ENCODE assay signal across 11 cellular contexts in the genomic region with DNA sequence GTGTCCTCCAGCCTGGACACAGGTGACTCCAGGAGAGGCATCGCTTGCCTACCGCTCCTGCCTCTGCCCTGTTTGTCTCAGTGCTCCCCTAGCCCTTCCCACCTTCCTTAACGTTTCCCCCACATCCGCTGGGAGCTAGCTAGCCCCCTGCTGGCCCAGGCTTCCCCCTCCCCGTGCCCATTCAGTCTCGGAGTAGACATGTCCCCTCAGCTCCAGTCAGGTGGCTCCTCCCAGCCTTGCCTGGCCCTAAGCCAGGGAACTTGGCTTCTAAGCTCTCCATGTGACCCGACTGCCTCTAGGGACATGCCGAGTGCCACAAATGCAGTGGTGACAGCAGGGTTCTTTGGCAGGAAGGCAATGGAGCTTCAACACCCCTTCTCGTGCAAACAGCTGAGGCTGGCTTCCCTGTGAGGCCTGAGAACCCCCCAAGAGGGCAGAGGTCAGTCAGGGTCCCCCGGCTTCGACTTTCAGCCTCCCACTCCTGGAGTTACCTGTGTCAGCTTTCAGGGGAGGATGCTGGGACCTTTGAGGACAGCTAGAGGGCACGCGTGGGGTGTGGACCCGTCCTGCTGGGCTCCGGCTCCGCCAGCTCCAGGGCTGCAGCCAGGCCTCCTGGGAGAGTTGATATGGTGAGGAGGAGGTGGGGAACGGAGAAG. TPM values are rescaled to one million over a fixed set of nuclear protein-coding genes. Genes with fewer than 3 reads are reported as not detected.
A peak's percentile ranks its signal among the peaks of the same experiment; 100 is the strongest.
DNase-seq lines count a peak whose midpoint lies in the region; ATAC-seq, FAIRE-seq and TF ChIP-seq lines count a peak whose summit lies in the region.
"Had no signal": no experiment of that assay in that cellular context is flagged by ENCODE, and none has a peak within 500 bp of the region (broad histone marks: within the 10 kb centered on the region; RNA-seq: fewer than 3 reads in every experiment).

No MANE protein-coding gene starts in this region.

- H3K79me2 ChIP-seq in HepG2 (ENCODE audit: insufficient read depth, low read length): no peaks in the 10 kb centered on the region

- DNase-seq in COLO668 (lab: John Stamatoyannopoulos, UW; ENCODE audit: unreplicated experiment) (peak; percentile 39), NAMALWA (ENCODE audit: low spot score) (peak; percentile 58), SHP77 (lab: John Stamatoyannopoulos, UW) (peak; percentile 29 to 49), HepG2 (ENCODE audit: low spot score) (peak; percentile 69), middle frontal gyrus (ENCODE audit: extremely low spot score, low spot score) (no peak), inferior parietal cortex (ENCODE audit: extremely low spot score) (no peak)
- DNase-seq: CD4-positive, CD25-positive, alpha-beta regulatory T cell had no signal

- in situ Hi-C loops in HepG2 (cut with HindIII; ENCODE audit: extremely low pct_ligation_motif_present, low pct_unique_long_range_greater_than_20kb): no loop called here

- TF ChIP-seq POLR2A in HepG2 (IDR thresholded peaks at IDR 0.05; ENCODE audit: insufficient read depth in 1 of 2, low read depth in 2 of 2, low read length in 2 of 2): no peak
- TF ChIP-seq POLR2A in gastroesophageal sphincter (IDR thresholded peaks at IDR 0.05): no peak

- TF ChIP-seq EP300 in HepG2 (IDR thresholded peaks at IDR 0.05; ENCODE audit: low read depth in 2 of 2, low read length in 2 of 2) (no peak), HepG2 (CRISPR knock-in tag; IDR thresholded peaks at IDR 0.05; ENCODE audit: borderline replicate concordance) (no peak), gastroesophageal sphincter (IDR thresholded peaks at IDR 0.05) (no peak)

- H3K9me3 ChIP-seq in HepG2 (ENCODE audit: low read length) (no peaks in the 10 kb centered on the region), gastroesophageal sphincter (no peaks in the 10 kb centered on the region)
- H3K9me3 ChIP-seq: neutrophil had no signal

- H3K4me3 ChIP-seq in HepG2 (replicated peaks in 1 of 3; ENCODE audit: insufficient read depth in 1 of 3, low read depth in 2 of 3, low read length in 3 of 3) (peak overlapping the region in 1 of 3 experiments; percentile 39; a peak in 1 of 6 replicates), gastroesophageal sphincter (no peak overlapping the region)

- peak; percentile 81 for ATAC-seq in HepG2
- ATAC-seq in HG02798 (IDR thresholded peaks at IDR 0.05; ENCODE audit: poor library complexity, unreplicated experiment): no peak
- ATAC-seq in gastroesophageal sphincter: no peak

- WGBS in HepG2 (ENCODE audit: low lambda C conversion rate): 4% methylated on average over 8 of the region's 17 CpGs
- 53 to 65% methylated on average over 2 to 5 of the region's 17 CpGs for WGBS in gastroesophageal sphincter (ENCODE audit: low coverage in 1 of 2), 2 donors

- FAIRE-seq in HepG2 (lab: Jason Lieb, UNC): no peak
- FAIRE-seq: astrocyte had no signal

- POLR2A ChIA-PET in HepG2 (lab: Yijun Ruan, JAX): interaction anchor here (1.1 to 1.2 kb wide), 2 partner anchors 12 to 26 kb away, joined by 3 to 5 read pairs; no protein-coding TSS in a partner anchor

- BruUV-seq in HepG2 (replicated peaks; lab: Mats Ljungman, UMichigan): no TSS peak

- intact Hi-C loops in HepG2 (cut with micrococcal nuclease; ENCODE audit: unreplicated experiment): no loop called here

- H3K27ac ChIP-seq in HepG2 (ENCODE audit: extremely low read length, insufficient read depth, low read length) (no peak overlapping the region), gastroesophageal sphincter (no peak overlapping the region)
- H3K27ac ChIP-seq: neutrophil had no signal

- H3K9ac ChIP-seq in HepG2 (ENCODE audit: insufficient read depth, low read depth, low read length): no peak overlapping the region

- CTCF ChIA-PET in HepG2 (lab: Yijun Ruan, JAX; ENCODE audit: low intra/inter-chr PET ratio, low total read pairs): no interaction called here

- TF ChIP-seq CTCF in HepG2 (CRISPR knock-in tag; IDR thresholded peaks at IDR 0.05): peak; percentile 36; the same call in 1 of the 2 replicates
- no peak for TF ChIP-seq CTCF in gastroesophageal sphincter (IDR thresholded peaks at IDR 0.05)

- no peak overlapping the region for H2AFZ ChIP-seq in HepG2 (ENCODE audit: low read length)

- no peaks in the 10 kb centered on the region for H4K20me1 ChIP-seq in HepG2 (ENCODE audit: insufficient read depth, low read length)

- H3K4me1 ChIP-seq in HepG2 (ENCODE audit: insufficient read depth, low read length) (peaks cover 13% of the 10 kb centered on the region), gastroesophageal sphincter (no peaks in the 10 kb centered on the region)

- H3K27me3 ChIP-seq in HepG2 (ENCODE audit: control insufficient read depth in 1 of 2, insufficient read depth in 2 of 2, low read length in 2 of 2): peaks cover 17 to 57% of the 10 kb centered on the region in 2 experiments
- H3K27me3 ChIP-seq in gastroesophageal sphincter: peaks cover 69% of the 10 kb centered on the region

- H3K4me2 ChIP-seq in HepG2 (ENCODE audit: low read depth, low read length): peak overlapping the region; percentile 54

- no peak for TF ChIP-seq RAD21 in HepG2 (CRISPR knock-in tag; IDR thresholded peaks at IDR 0.05)

- H3K36me3 ChIP-seq in HepG2 (replicated peaks in 1 of 2; ENCODE audit: control insufficient read depth in 1 of 2, insufficient read depth in 2 of 2, low read length in 2 of 2) (no peaks in the 10 kb centered on the region), gastroesophageal sphincter (no peaks in the 10 kb centered on the region)
- H3K36me3 ChIP-seq: neutrophil had no signal

RNA-seq across cellular contexts. Expression of a gene that starts 16.2 kb away (rescaled TPM):
- 0.02 TPM in 1 of 2 replicates, not detected in the other for total RNA-seq in HepG2 (2016; rRNA removed; fragmentation: Illumina TruSeq; extraction: Trizol)
- not detected in 2 replicates for total RNA-seq in HepG2 (2016; cell fraction: cytosol; rRNA removed; fragmentation: Illumina TruSeq; extraction: Trizol; ENCODE audit: low read depth)
- 0.02 TPM in 1 of 2 replicates, not detected in the other for total RNA-seq in HepG2 (2016; cell fraction: insoluble cytoplasmic fraction; rRNA removed; fragmentation: Illumina TruSeq; extraction: Trizol)
- not detected in 2 replicates for total RNA-seq in HepG2 (2016; cell fraction: membrane; rRNA removed; fragmentation: Illumina TruSeq; extraction: Trizol)
- not detected in 2 replicates for total RNA-seq in HepG2 (2016; cell fraction: nucleus; rRNA removed; fragmentation: Illumina TruSeq; extraction: Trizol)
- polyA plus RNA-seq in HepG2 (2011; rRNA removed): not detected in 2 replicates
- polyA plus RNA-seq in HepG2 (2011; cell fraction: cytosol; rRNA removed): under 0.01 TPM in 1 of 2 replicates, not detected in the other
- not detected in 2 replicates for polyA plus RNA-seq in HepG2 (2011; cell fraction: nucleus; rRNA removed)
- not detected in 2 replicates for polyA plus RNA-seq in HepG2 (2012)
- not detected in 2 replicates for polyA plus RNA-seq in HepG2 (2016; cell fraction: cytosol; fragmentation: Illumina TruSeq; extraction: Trizol; ENCODE audit: low read depth)
- not detected in 2 replicates for polyA plus RNA-seq in HepG2 (2016; cell fraction: insoluble cytoplasmic fraction; fragmentation: Illumina TruSeq; extraction: Trizol; ENCODE audit: low read depth)
- not detected in 2 replicates for polyA plus RNA-seq in HepG2 (2016; cell fraction: membrane; fragmentation: Illumina TruSeq; extraction: Trizol; ENCODE audit: low read depth)
- polyA plus RNA-seq in HepG2 (2016; cell fraction: nucleus; fragmentation: Illumina TruSeq; extraction: Trizol; ENCODE audit: insufficient read depth, low read depth): 0.05 TPM in 1 of 2 replicates, not detected in the other
- 0.09 and 0.10 TPM in 2 replicates for polyA minus RNA-seq in HepG2 (2011; rRNA and poly(A)+ RNA removed; ENCODE audit: low replicate concordance)
- not detected in 2 replicates for polyA minus RNA-seq in HepG2 (2011; cell fraction: cytosol; rRNA and poly(A)+ RNA removed)
- not detected in 2 replicates for polyA minus RNA-seq in HepG2 (2011; cell fraction: nucleus; rRNA and poly(A)+ RNA removed)
- under 1 TPM in 3 of 4 donors, not detected in 1; 0.08 to 0.16 (median 0.12) TPM for total RNA-seq in gastroesophageal sphincter
- total RNA-seq: CD4-positive, CD25-positive, alpha-beta regulatory T cell had no signal

RNA-seq across cellular contexts. Expression of a gene that starts 26.8 kb away (rescaled TPM):
- total RNA-seq in HepG2 (2016; rRNA removed; fragmentation: Illumina TruSeq; extraction: Trizol) (37.6 and 53.8 TPM in 2 replicates), gastroesophageal sphincter (10 to 100 TPM; 19.4 to 43.7 (median 24.3) TPM)
- 164 and 195 TPM in 2 replicates for total RNA-seq in HepG2 (2016; cell fraction: cytosol; rRNA removed; fragmentation: Illumina TruSeq; extraction: Trizol; ENCODE audit: low read depth)
- 34.8 and 55.0 TPM in 2 replicates for total RNA-seq in HepG2 (2016; cell fraction: insoluble cytoplasmic fraction; rRNA removed; fragmentation: Illumina TruSeq; extraction: Trizol)
- total RNA-seq in HepG2 (2016; cell fraction: membrane; rRNA removed; fragmentation: Illumina TruSeq; extraction: Trizol): 127 and 152 TPM in 2 replicates
- total RNA-seq in HepG2 (2016; cell fraction: nucleus; rRNA removed; fragmentation: Illumina TruSeq; extraction: Trizol): 28.6 and 32.6 TPM in 2 replicates
- 51.8 and 53.0 TPM in 2 replicates for polyA plus RNA-seq in HepG2 (2011; rRNA removed)
- polyA plus RNA-seq in HepG2 (2011; cell fraction: cytosol; rRNA removed): 56.2 and 86.8 TPM in 2 replicates
- 69.0 and 73.0 TPM in 2 replicates for polyA plus RNA-seq in HepG2 (2011; cell fraction: nucleus; rRNA removed)
- polyA plus RNA-seq in HepG2 (2012): 33.6 and 38.0 TPM in 2 replicates
- 231 and 260 TPM in 2 replicates for polyA plus RNA-seq in HepG2 (2016; cell fraction: cytosol; fragmentation: Illumina TruSeq; extraction: Trizol; ENCODE audit: low read depth)
- 43.5 and 51.8 TPM in 2 replicates for polyA plus RNA-seq in HepG2 (2016; cell fraction: insoluble cytoplasmic fraction; fragmentation: Illumina TruSeq; extraction: Trizol; ENCODE audit: low read depth)
- 147 and 163 TPM in 2 replicates for polyA plus RNA-seq in HepG2 (2016; cell fraction: membrane; fragmentation: Illumina TruSeq; extraction: Trizol; ENCODE audit: low read depth)
- polyA plus RNA-seq in HepG2 (2016; cell fraction: nucleus; fragmentation: Illumina TruSeq; extraction: Trizol; ENCODE audit: insufficient read depth, low read depth): 60.5 and 63.4 TPM in 2 replicates
- polyA minus RNA-seq in HepG2 (2011; rRNA and poly(A)+ RNA removed; ENCODE audit: low replicate concordance): 65.7 and 126 TPM in 2 replicates
- polyA minus RNA-seq in HepG2 (2011; cell fraction: cytosol; rRNA and poly(A)+ RNA removed): 20.8 and 24.6 TPM in 2 replicates
- polyA minus RNA-seq in HepG2 (2011; cell fraction: nucleus; rRNA and poly(A)+ RNA removed): 15.5 and 18.3 TPM in 2 replicates

RNA-seq across cellular contexts. Expression of a gene that starts 28.2 kb away (rescaled TPM):
- 15.7 and 32.0 TPM in 2 replicates for total RNA-seq in HepG2 (2016; rRNA removed; fragmentation: Illumina TruSeq; extraction: Trizol)
- total RNA-seq in HepG2 (2016; cell fraction: cytosol; rRNA removed; fragmentation: Illumina TruSeq; extraction: Trizol; ENCODE audit: low read depth): 18.6 and 25.8 TPM in 2 replicates
- 15.6 and 33.2 TPM in 2 replicates for total RNA-seq in HepG2 (2016; cell fraction: insoluble cytoplasmic fraction; rRNA removed; fragmentation: Illumina TruSeq; extraction: Trizol)
- 23.1 and 27.7 TPM in 2 replicates for total RNA-seq in HepG2 (2016; cell fraction: membrane; rRNA removed; fragmentation: Illumina TruSeq; extraction: Trizol)
- 23.8 and 30.7 TPM in 2 replicates for total RNA-seq in HepG2 (2016; cell fraction: nucleus; rRNA removed; fragmentation: Illumina TruSeq; extraction: Trizol)
- polyA plus RNA-seq in HepG2 (2011; rRNA removed): 28.3 and 35.4 TPM in 2 replicates
- polyA plus RNA-seq in HepG2 (2011; cell fraction: cytosol; rRNA removed): 29.2 and 46.7 TPM in 2 replicates
- polyA plus RNA-seq in HepG2 (2011; cell fraction: nucleus; rRNA removed): 39.3 TPM in 2 replicates
- 22.4 and 25.3 TPM in 2 replicates for polyA plus RNA-seq in HepG2 (2012)
- polyA plus RNA-seq in HepG2 (2016; cell fraction: cytosol; fragmentation: Illumina TruSeq; extraction: Trizol; ENCODE audit: low read depth): 25.0 and 27.3 TPM in 2 replicates
- 15.8 and 17.2 TPM in 2 replicates for polyA plus RNA-seq in HepG2 (2016; cell fraction: insoluble cytoplasmic fraction; fragmentation: Illumina TruSeq; extraction: Trizol; ENCODE audit: low read depth)
- polyA plus RNA-seq in HepG2 (2016; cell fraction: membrane; fragmentation: Illumina TruSeq; extraction: Trizol; ENCODE audit: low read depth): 26.4 and 29.2 TPM in 2 replicates
- 49.1 and 50.0 TPM in 2 replicates for polyA plus RNA-seq in HepG2 (2016; cell fraction: nucleus; fragmentation: Illumina TruSeq; extraction: Trizol; ENCODE audit: insufficient read depth, low read depth)
- polyA minus RNA-seq in HepG2 (2011; rRNA and poly(A)+ RNA removed; ENCODE audit: low replicate concordance): 34.5 and 53.9 TPM in 2 replicates
- 15.4 and 16.0 TPM in 2 replicates for polyA minus RNA-seq in HepG2 (2011; cell fraction: cytosol; rRNA and poly(A)+ RNA removed)
- 8.0 and 8.6 TPM in 2 replicates for polyA minus RNA-seq in HepG2 (2011; cell fraction: nucleus; rRNA and poly(A)+ RNA removed)
- total RNA-seq in gastroesophageal sphincter: 10 to 100 TPM; 32.2 to 56.4 (median 40.5) TPM

RNA-seq across cellular contexts. Expression of a gene that starts 43.7 kb away (rescaled TPM):
- total RNA-seq in HepG2 (2016; rRNA removed; fragmentation: Illumina TruSeq; extraction: Trizol): 10.0 and 10.7 TPM in 2 replicates
- 21.0 and 25.0 TPM in 2 replicates for total RNA-seq in HepG2 (2016; cell fraction: cytosol; rRNA removed; fragmentation: Illumina TruSeq; extraction: Trizol; ENCODE audit: low read depth)
- 8.7 and 9.5 TPM in 2 replicates for total RNA-seq in HepG2 (2016; cell fraction: insoluble cytoplasmic fraction; rRNA removed; fragmentation: Illumina TruSeq; extraction: Trizol)
- 20.2 and 24.8 TPM in 2 replicates for total RNA-seq in HepG2 (2016; cell fraction: membrane; rRNA removed; fragmentation: Illumina TruSeq; extraction: Trizol)
- total RNA-seq in HepG2 (2016; cell fraction: nucleus; rRNA removed; fragmentation: Illumina TruSeq; extraction: Trizol): 4.0 and 5.2 TPM in 2 replicates
- polyA plus RNA-seq in HepG2 (2011; rRNA removed): 8.0 and 8.1 TPM in 2 replicates
- polyA plus RNA-seq in HepG2 (2011; cell fraction: cytosol; rRNA removed): 7.1 and 10.5 TPM in 2 replicates
- 3.5 and 4.5 TPM in 2 replicates for polyA plus RNA-seq in HepG2 (2011; cell fraction: nucleus; rRNA removed)
- 2.1 and 2.9 TPM in 2 replicates for polyA plus RNA-seq in HepG2 (2012)
- polyA plus RNA-seq in HepG2 (2016; cell fraction: cytosol; fragmentation: Illumina TruSeq; extraction: Trizol; ENCODE audit: low read depth): 34.0 and 38.4 TPM in 2 replicates
- polyA plus RNA-seq in HepG2 (2016; cell fraction: insoluble cytoplasmic fraction; fragmentation: Illumina TruSeq; extraction: Trizol; ENCODE audit: low read depth): 11.8 and 12.6 TPM in 2 replicates
- 23.7 and 27.8 TPM in 2 replicates for polyA plus RNA-seq in HepG2 (2016; cell fraction: membrane; fragmentation: Illumina TruSeq; extraction: Trizol; ENCODE audit: low read depth)
- polyA plus RNA-seq in HepG2 (2016; cell fraction: nucleus; fragmentation: Illumina TruSeq; extraction: Trizol; ENCODE audit: insufficient read depth, low read depth): 9.0 and 9.5 TPM in 2 replicates
- polyA minus RNA-seq in HepG2 (2011; rRNA and poly(A)+ RNA removed; ENCODE audit: low replicate concordance): 3.3 and 10.2 TPM in 2 replicates
- 2.5 and 3.6 TPM in 2 replicates for polyA minus RNA-seq in HepG2 (2011; cell fraction: cytosol; rRNA and poly(A)+ RNA removed)
- polyA minus RNA-seq in HepG2 (2011; cell fraction: nucleus; rRNA and poly(A)+ RNA removed): 0.64 and 1.1 TPM in 2 replicates
- total RNA-seq in gastroesophageal sphincter: 10 to 100 TPM; 17.0 to 20.7 (median 18.8) TPM

RNA-seq across cellular contexts. Expression of a gene that starts 53.1 kb away (rescaled TPM):
- total RNA-seq in HepG2 (2016; rRNA removed; fragmentation: Illumina TruSeq; extraction: Trizol) (13.4 and 22.4 TPM in 2 replicates), gastroesophageal sphincter (10 to 100 TPM; 10.5 to 22.9 (median 17.2) TPM)
- 8.3 and 9.2 TPM in 2 replicates for total RNA-seq in HepG2 (2016; cell fraction: cytosol; rRNA removed; fragmentation: Illumina TruSeq; extraction: Trizol; ENCODE audit: low read depth)
- 13.9 and 21.3 TPM in 2 replicates for total RNA-seq in HepG2 (2016; cell fraction: insoluble cytoplasmic fraction; rRNA removed; fragmentation: Illumina TruSeq; extraction: Trizol)
- 11.8 and 12.2 TPM in 2 replicates for total RNA-seq in HepG2 (2016; cell fraction: membrane; rRNA removed; fragmentation: Illumina TruSeq; extraction: Trizol)
- 27.2 and 30.0 TPM in 2 replicates for total RNA-seq in HepG2 (2016; cell fraction: nucleus; rRNA removed; fragmentation: Illumina TruSeq; extraction: Trizol)
- polyA plus RNA-seq in HepG2 (2011; rRNA removed): 27.9 and 31.2 TPM in 2 replicates
- polyA plus RNA-seq in HepG2 (2011; cell fraction: cytosol; rRNA removed): 15.5 and 22.9 TPM in 2 replicates
- polyA plus RNA-seq in HepG2 (2011; cell fraction: nucleus; rRNA removed): 216 and 281 TPM in 2 replicates
- polyA plus RNA-seq in HepG2 (2012): 14.5 and 21.6 TPM in 2 replicates
- 6.4 and 7.6 TPM in 2 replicates for polyA plus RNA-seq in HepG2 (2016; cell fraction: cytosol; fragmentation: Illumina TruSeq; extraction: Trizol; ENCODE audit: low read depth)
- polyA plus RNA-seq in HepG2 (2016; cell fraction: insoluble cytoplasmic fraction; fragmentation: Illumina TruSeq; extraction: Trizol; ENCODE audit: low read depth): 16.6 and 20.5 TPM in 2 replicates
- polyA plus RNA-seq in HepG2 (2016; cell fraction: membrane; fragmentation: Illumina TruSeq; extraction: Trizol; ENCODE audit: low read depth): 10.7 and 11.0 TPM in 2 replicates
- 63.3 and 73.9 TPM in 2 replicates for polyA plus RNA-seq in HepG2 (2016; cell fraction: nucleus; fragmentation: Illumina TruSeq; extraction: Trizol; ENCODE audit: insufficient read depth, low read depth)
- polyA minus RNA-seq in HepG2 (2011; rRNA and poly(A)+ RNA removed; ENCODE audit: low replicate concordance): 6.4 and 37.9 TPM in 2 replicates
- 5.6 and 11.0 TPM in 2 replicates for polyA minus RNA-seq in HepG2 (2011; cell fraction: cytosol; rRNA and poly(A)+ RNA removed)
- polyA minus RNA-seq in HepG2 (2011; cell fraction: nucleus; rRNA and poly(A)+ RNA removed): 63.7 and 77.4 TPM in 2 replicates

Comparison
In these comparisons a context has a peak if more than half of its experiments do, and no peak if none do; other contexts are left out.
1. DNase-seq: peak in COLO668 (single experiment), NAMALWA (single experiment), SHP77 (2 of 2) and HepG2 (single experiment); none in middle frontal gyrus (single experiment) and inferior parietal cortex (single experiment).